ENCODE assay signal across 8 cellular contexts in the genomic region with DNA sequence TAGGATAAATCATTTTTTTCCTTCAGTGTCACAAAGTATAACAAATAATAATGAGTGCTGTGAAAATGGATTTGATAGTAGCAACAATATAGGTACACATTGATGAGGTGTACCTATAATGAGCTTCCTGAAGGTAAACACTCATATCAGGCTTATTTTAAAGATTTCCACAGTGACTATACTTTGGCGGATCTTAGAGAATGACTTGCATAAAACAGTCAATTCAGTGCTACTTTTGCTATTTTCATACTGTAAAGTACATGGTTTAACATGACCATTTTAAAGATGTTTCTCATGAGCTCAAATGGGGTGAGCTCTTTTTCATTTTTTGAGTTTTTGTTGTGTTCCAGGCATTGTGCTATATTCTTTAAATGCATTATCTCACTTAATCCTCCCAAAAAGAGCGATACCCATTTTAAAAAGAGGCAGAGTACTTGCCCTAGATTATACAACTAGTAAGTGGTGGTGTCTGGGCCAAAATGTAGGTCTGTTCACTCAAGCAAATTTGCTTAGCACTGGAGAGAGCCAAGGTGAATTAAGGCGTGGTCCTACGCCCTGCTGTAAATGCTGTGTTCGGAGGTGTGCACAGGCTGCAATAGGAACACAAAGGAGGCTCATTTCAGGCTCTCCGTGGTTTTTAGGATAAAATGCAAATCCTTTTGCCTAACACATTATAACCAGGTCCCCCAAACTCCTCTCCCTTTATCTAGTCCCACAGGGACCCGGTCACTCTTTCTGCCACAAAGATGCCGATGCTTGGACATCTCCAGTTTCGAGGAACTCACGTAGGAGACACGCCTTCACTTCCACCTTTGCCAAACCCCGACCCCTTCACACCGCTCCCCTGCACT. TPM values are rescaled to one million over a fixed set of nuclear protein-coding genes. Genes with fewer than 3 reads are reported as not detected.
A peak's percentile ranks its signal among the peaks of the same experiment; 100 is the strongest.
DNase-seq lines count a peak whose midpoint lies in the region; ATAC-seq and TF ChIP-seq lines count a peak whose summit lies in the region.

No MANE protein-coding gene starts in this region.

- H3K36me3 Mint-ChIP-seq in T-cell: peaks cover 26% of the 10 kb centered on the region

- peak overlapping the region; percentile 89 to 96 for H3K27ac Mint-ChIP-seq in T-cell

- POLR2A ChIA-PET in T-cell (lab: Charles Lee): no interaction called here

- H3K4me2 ChIP-seq in smooth muscle cell: peak overlapping the region; percentile 95

- peak in 3 of 4 experiments; percentile 2 to 30 (median 5) for ATAC-seq in T-cell (replicated peaks in 1 of 4)

- no peaks in the 10 kb centered on the region for H3K9me3 ChIP-seq in right atrium auricular region
- no peaks in the 10 kb centered on the region for H3K9me3 ChIP-seq in smooth muscle cell (replicated peaks; ENCODE audit: low read depth)

- TF ChIP-seq CTCF in right atrium auricular region (IDR thresholded peaks at IDR 0.05) (no peak), smooth muscle cell (IDR thresholded peaks at IDR 0.05; ENCODE audit: borderline replicate concordance, insufficient read depth, poor library complexity, severe bottlenecking) (no peak)

- H3K36me3 ChIP-seq in right atrium auricular region: peaks cover 25% of the 10 kb centered on the region
- peaks cover 6% of the 10 kb centered on the region for H3K36me3 ChIP-seq in smooth muscle cell (ENCODE audit: low read depth)

- H3K4me1 ChIP-seq in right atrium auricular region: peaks cover 0 to 15% of the 10 kb centered on the region in 2 donors
- H3K4me1 ChIP-seq in smooth muscle cell (ENCODE audit: low read depth): peaks cover 8% of the 10 kb centered on the region

- peaks cover 22 to 31% of the 10 kb centered on the region in 2 donors for H3K27me3 Mint-ChIP-seq in T-cell

- H3K27me3 ChIP-seq in right atrium auricular region (no peaks in the 10 kb centered on the region), smooth muscle cell (ENCODE audit: low read depth) (peaks cover 37% of the 10 kb centered on the region)

- H3K4me1 Mint-ChIP-seq in T-cell: peaks cover 20 to 38% (median 37%) of the 10 kb centered on the region in 3 donors

- no peaks in the 10 kb centered on the region for H4K20me1 ChIP-seq in smooth muscle cell (ENCODE audit: low read depth)

- H3K27ac ChIP-seq in right atrium auricular region (peak overlapping the region; percentile 44 to 74), smooth muscle cell (ENCODE audit: low read depth) (no peak overlapping the region)

- H3K9me3 Mint-ChIP-seq in T-cell: no peaks in the 10 kb centered on the region

- H3K4me3 ChIP-seq in right atrium auricular region: peak overlapping the region; percentile 80 to 89
- H3K4me3 ChIP-seq in smooth muscle cell: peak overlapping the region; percentile 85

- peak overlapping the region; percentile 99 for H2AFZ ChIP-seq in smooth muscle cell (ENCODE audit: low read depth)

- H3K9ac ChIP-seq in smooth muscle cell (ENCODE audit: low read depth): peak overlapping the region; percentile 90

- no peaks in the 10 kb centered on the region for H3F3A ChIP-seq in smooth muscle cell (ENCODE audit: low read depth)

- CTCF ChIA-PET in T-cell (lab: Charles Lee): interaction anchor here in 1 of 2 donors (0.9 kb wide), 1 partner anchor 10 kb away, joined by 6 read pairs; no protein-coding TSS in a partner anchor

- peak overlapping the region; percentile 93 to 99 (median 97) for H3K4me3 Mint-ChIP-seq in T-cell

- H3K79me2 ChIP-seq in smooth muscle cell (ENCODE audit: low read depth): peaks cover 10% of the 10 kb centered on the region

- WGBS in smooth muscle cell (ENCODE audit: low lambda C conversion rate): 54% methylated on average over 13 of the region's 13 CpGs

- DNase-seq in GOT3 (lab: John Stamatoyannopoulos, UW): peak; percentile 38
- no peak for DNase-seq in T-cell
- DNase-seq in right atrium auricular region (ENCODE audit: low spot score): no peak
- no peak for DNase-seq in smooth muscle cell (lab: John Stamatoyannopoulos, UW; ENCODE audit: unreplicated experiment)
- DNase-seq in T1000 (lab: John Stamatoyannopoulos, UW): no peak
- DNase-seq in RPMI8226: no peak
- no peak for DNase-seq in NCI-H2107 (lab: John Stamatoyannopoulos, UW)
- DNase-seq in SK-N-DZ (ENCODE audit: low spot score): no peak

RNA-seq across cellular contexts. Expression of a gene that starts 0.6 kb away (rescaled TPM):
- total RNA-seq in T-cell: 10 to 100 TPM; 21.6 to 36.9 (median 34.1) TPM
- 10 to 100 TPM; 10.5 to 19.8 TPM for total RNA-seq in right atrium auricular region
- 31.7 and 34.3 TPM in 2 replicates for total RNA-seq in smooth muscle cell
- polyA plus RNA-seq in smooth muscle cell: 29.9 and 37.1 TPM in 2 replicates
- 30.0 and 51.0 TPM in 2 replicates for polyA plus RNA-seq in SK-N-DZ (2014; cell fraction: cytosol; rRNA removed)
- polyA plus RNA-seq in SK-N-DZ (2014; cell fraction: nucleus; rRNA removed): 23.9 and 30.8 TPM in 2 replicates
